ENCODE assay signal across 1 cellular context in genomic region chr2:75516378-75517122, GRCh38.
TF ChIP-seq lines count a peak whose summit lies in the region.

No MANE protein-coding gene starts in this region.

TF ChIP-seq in HepG2, 621 proteins besides CTCF, POLR2A, EP300 and RAD21 (continued from another document and continues in another):
- peak; percentile 25; the same call in 1 of the 2 replicates for TF ChIP-seq FUBP1 (CRISPR knock-in tag; IDR thresholded peaks at IDR 0.05; ENCODE audit: borderline replicate concordance)
- TF ChIP-seq NR2F6 (IDR thresholded peaks at IDR 0.05): peak; percentile 94
- TF ChIP-seq NR2F6 (CRISPR knock-in tag; IDR thresholded peaks at IDR 0.05): peak; percentile 98
- TF ChIP-seq ZNF501 (CRISPR knock-in tag; IDR thresholded peaks at IDR 0.05): 0 out of 2 replicates have a peak, but pooled peaks have one; percentile 36
- 0 out of 2 replicates have a peak, but pooled peaks have one; percentile 32 for TF ChIP-seq ZNF766 (CRISPR knock-in tag; IDR thresholded peaks at IDR 0.05; ENCODE audit: borderline replicate concordance)
- no peak for TF ChIP-seq ISX (CRISPR knock-in tag; conservative IDR thresholded peaks at IDR 0.05)
- TF ChIP-seq ZMYM4 (CRISPR knock-in tag; IDR thresholded peaks at IDR 0.05): peak; percentile 92
- no peak for TF ChIP-seq HIVEP1 (CRISPR knock-in tag; IDR thresholded peaks at IDR 0.05)
- peak; percentile 84; the same call in 1 of the 2 replicates for TF ChIP-seq ESRRA (CRISPR knock-in tag; IDR thresholded peaks at IDR 0.05; ENCODE audit: low read depth)
- TF ChIP-seq ZNF567 (CRISPR knock-in tag; IDR thresholded peaks at IDR 0.05; ENCODE audit: borderline replicate concordance): no peak
- no peak for TF ChIP-seq ZBTB40 (IDR thresholded peaks at IDR 0.05)
- peak; percentile 44; the same call in 1 of the 2 replicates for TF ChIP-seq ZBTB40 (CRISPR knock-in tag; IDR thresholded peaks at IDR 0.05)
- peak; percentile 95 for TF ChIP-seq PITX1 (CRISPR knock-in tag; IDR thresholded peaks at IDR 0.05)
- TF ChIP-seq PREB (CRISPR knock-in tag; IDR thresholded peaks at IDR 0.05): no peak
- peak; percentile 68; a peak in 2 of 4 replicates for TF ChIP-seq HMGXB4 (CRISPR knock-in tag; IDR thresholded peaks at IDR 0.05; ENCODE audit: borderline replicate concordance in 1 of 2, low read depth in 1 of 2)
- peak; percentile 98 for TF ChIP-seq PAXIP1 (CRISPR knock-in tag; conservative IDR thresholded peaks at IDR 0.05)
- TF ChIP-seq ZNF225 (CRISPR knock-in tag; IDR thresholded peaks at IDR 0.05): no peak
- no peak for TF ChIP-seq ZNF770 (CRISPR knock-in tag; IDR thresholded peaks at IDR 0.05)
- no peak for TF ChIP-seq HES4 (CRISPR knock-in tag; IDR thresholded peaks at IDR 0.05; ENCODE audit: borderline replicate concordance)
- no peak for TF ChIP-seq FLYWCH1 (CRISPR knock-in tag; IDR thresholded peaks at IDR 0.05)
- peak; percentile 20; the same call in 1 of the 2 replicates for TF ChIP-seq ZMYM2 (CRISPR knock-in tag; IDR thresholded peaks at IDR 0.05)
- 0 out of 2 replicates have a peak, but pooled peaks have one; percentile 52 for TF ChIP-seq ZNF782 (CRISPR knock-in tag; IDR thresholded peaks at IDR 0.05; ENCODE audit: borderline replicate concordance)
- no peak for TF ChIP-seq ZNF234 (CRISPR knock-in tag; conservative IDR thresholded peaks at IDR 0.05)
- TF ChIP-seq HMG20A (CRISPR knock-in tag; IDR thresholded peaks at IDR 0.05; ENCODE audit: borderline replicate concordance): peak; percentile 99
- no peak; the same call in 1 of the 2 replicates for TF ChIP-seq MTERF4 (CRISPR knock-in tag; IDR thresholded peaks at IDR 0.05)
- TF ChIP-seq KLF12 (CRISPR knock-in tag; IDR thresholded peaks at IDR 0.05; ENCODE audit: borderline replicate concordance): peak; percentile 52; the same call in 1 of the 2 replicates
- 0 out of 2 replicates have a peak, but pooled peaks have one; percentile 5 for TF ChIP-seq KDM5A (IDR thresholded peaks at IDR 0.05; ENCODE audit: borderline replicate concordance, low read length)
- TF ChIP-seq POGK (CRISPR knock-in tag; conservative IDR thresholded peaks at IDR 0.05): peak; percentile 42
- peak; percentile 83 for TF ChIP-seq MYPOP (CRISPR knock-in tag; IDR thresholded peaks at IDR 0.05)
- TF ChIP-seq JDP2 (CRISPR knock-in tag; IDR thresholded peaks at IDR 0.05; ENCODE audit: borderline replicate concordance): no peak
